In the genomic region with DNA sequence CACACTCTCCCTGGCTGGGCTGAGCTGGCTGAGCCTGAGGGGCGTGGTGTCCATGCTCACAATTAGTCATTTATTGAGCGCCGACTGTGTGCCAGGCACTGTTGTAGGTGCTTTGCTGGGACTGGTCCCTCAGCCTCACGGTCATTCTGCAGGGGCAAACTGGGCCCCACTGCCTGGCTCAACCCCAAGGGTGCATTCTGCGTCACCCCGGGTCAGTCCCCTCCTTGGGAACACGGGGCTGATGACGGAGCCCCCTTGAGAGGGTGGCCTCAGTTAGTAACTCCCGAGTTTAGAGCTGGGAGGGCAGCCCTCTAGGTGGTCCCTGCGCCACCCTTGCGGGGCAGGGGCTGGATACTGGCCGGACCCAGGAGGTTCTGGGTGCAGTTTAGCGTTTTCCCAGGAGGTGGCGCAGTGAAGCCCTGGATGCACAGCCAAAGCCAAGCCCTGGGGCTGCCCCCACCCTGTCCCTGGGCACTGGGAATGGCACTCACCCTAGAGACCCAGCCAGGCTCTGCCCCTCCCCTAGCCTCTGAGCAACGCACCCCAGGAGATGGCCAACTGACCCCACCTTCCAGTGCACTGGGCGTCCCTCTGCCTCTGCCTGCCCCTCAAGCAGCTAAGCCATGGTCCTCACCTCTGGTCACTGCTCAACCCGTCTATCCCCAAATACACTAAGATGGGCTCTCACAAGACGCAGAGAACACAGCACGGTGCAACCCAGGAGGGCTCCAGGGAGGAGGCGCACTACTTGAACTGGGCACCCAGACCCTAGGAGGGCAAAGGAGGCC, we compare ENCODE assay signal across 8 cellular contexts.
DNase-seq lines count a peak whose midpoint lies in the region; ATAC-seq and TF ChIP-seq lines count a peak whose summit lies in the region.

No MANE protein-coding gene starts in this region.

- H3K4me1 ChIP-seq in SK-N-SH (ENCODE audit: control insufficient read depth in 1 of 2, insufficient read depth in 2 of 2, low read depth in 1 of 2, low read length in 1 of 2) (peaks cover 25 to 90% of the 10 kb centered on the region in 2 experiments), adipocyte (ENCODE audit: control insufficient read depth, insufficient read depth, low read length) (peaks cover 64% of the 10 kb centered on the region), hepatocyte (ENCODE audit: insufficient read depth) (peaks cover 35% of the 10 kb centered on the region)

- peak overlapping the region; percentile 50 to 95; a peak in 3 of 4 replicates for H3K27ac ChIP-seq in SK-N-SH (ENCODE audit: low read depth in 2 of 2, low read length in 1 of 2)
- peak overlapping the region; percentile 40 for H3K27ac ChIP-seq in hepatocyte

- TF ChIP-seq CTCF in GM12874 (IDR thresholded peaks at IDR 0.05; ENCODE audit: insufficient read depth, low read depth, low read length) (peak; percentile 92), SK-N-SH (IDR thresholded peaks at IDR 0.05) (peak; percentile 87), hepatocyte (IDR thresholded peaks at IDR 0.05; ENCODE audit: poor library complexity) (peak; percentile 61)

- H3K9me3 ChIP-seq in SK-N-SH (no peaks in the 10 kb centered on the region), adipocyte (ENCODE audit: control insufficient read depth, low read length) (no peaks in the 10 kb centered on the region), hepatocyte (ENCODE audit: low read depth) (no peaks in the 10 kb centered on the region)

- peak overlapping the region; percentile 50; the same call in 1 of the 2 replicates for H3K9ac ChIP-seq in SK-N-SH
- peak overlapping the region; percentile 85 for H3K9ac ChIP-seq in adipocyte (ENCODE audit: low read length)

- H3K9me2 ChIP-seq in SK-N-SH (no peaks in the 10 kb centered on the region), hepatocyte (replicated peaks; ENCODE audit: insufficient read depth) (no peaks in the 10 kb centered on the region)

- POLR2A ChIA-PET in SK-N-SH (lab: Yijun Ruan, JAX): interaction anchor here (1.0 to 1.4 kb wide), 2 partner anchors 11 to 12 kb away, joined by 3 to 4 read pairs; no protein-coding TSS in a partner anchor

- H4K20me1 ChIP-seq in SK-N-SH (ENCODE audit: insufficient read depth) (no peaks in the 10 kb centered on the region), hepatocyte (ENCODE audit: insufficient read depth, poor library complexity, severe bottlenecking) (no peaks in the 10 kb centered on the region)

- no peaks in the 10 kb centered on the region for H3K36me3 ChIP-seq in SK-N-SH (replicated peaks in 1 of 2; ENCODE audit: control insufficient read depth in 1 of 2, insufficient read depth in 2 of 2, low read length in 1 of 2)
- no peaks in the 10 kb centered on the region for H3K36me3 ChIP-seq in adipocyte (ENCODE audit: control insufficient read depth, insufficient read depth, low read length, severe bottlenecking)
- H3K36me3 ChIP-seq in hepatocyte (replicated peaks; ENCODE audit: insufficient read depth, low read depth): no peaks in the 10 kb centered on the region

- peaks cover 12% of the 10 kb centered on the region; the same call in 1 of the 2 replicates for H3K79me2 ChIP-seq in SK-N-SH (ENCODE audit: insufficient read depth)
- peaks cover 3% of the 10 kb centered on the region for H3K79me2 ChIP-seq in hepatocyte

- 61% methylated on average over 14 of the region's 20 CpGs for WGBS in SK-N-SH (ENCODE audit: low lambda C conversion rate)
- 61% methylated on average over 20 of the region's 20 CpGs for WGBS in hepatocyte (ENCODE audit: low lambda C conversion rate, missing lambda C conversion rate)

- DNase-seq in 8988T (peak; percentile 98), SK-N-SH (peak; percentile 84), adipocyte (ENCODE audit: low read depth) (peak; percentile 76), hepatocyte (ENCODE audit: low spot score) (peak; percentile 61), NCI-H1048 (lab: John Stamatoyannopoulos, UW) (no peak)
- peak in 3 of 4 experiments; percentile 28 to 39 (median 34) for DNase-seq in stimulated activated CD4-positive, alpha-beta T cell treated with anti-CD3 and anti-CD28 coated beads, Interleukin-1b, Interleukin-23, amount 100 ng/mL, for 24 hours (ENCODE audit: low read depth in 4 of 4, low spot score in 1 of 4)

- no peak for TF ChIP-seq EP300 in SK-N-SH (IDR thresholded peaks at IDR 0.05; ENCODE audit: borderline replicate concordance in 1 of 2, low read depth in 1 of 2, low read length in 1 of 2)

- CTCF ChIA-PET in SK-N-SH (lab: Yijun Ruan, JAX): interaction anchor here (0.6 to 15.0 kb wide), 48 partner anchors 8 to 279 kb away, joined by 3 to 144 read pairs (median 4); no protein-coding TSS in a partner anchor

- H3K4me3 ChIP-seq in SK-N-SH (ENCODE audit: low read depth in 2 of 2, low read length in 1 of 2): no peak overlapping the region
- peak overlapping the region; percentile 74 for H3K4me3 ChIP-seq in adipocyte (ENCODE audit: low read length)
- no peak overlapping the region for H3K4me3 ChIP-seq in hepatocyte

- ATAC-seq in GM21360 (IDR thresholded peaks at IDR 0.05; ENCODE audit: unreplicated experiment): no peak

- H3K27me3 ChIP-seq in SK-N-SH (ENCODE audit: insufficient read depth) (no peaks in the 10 kb centered on the region), adipocyte (replicated peaks; ENCODE audit: control insufficient read depth, insufficient read depth, low read length) (no peaks in the 10 kb centered on the region), hepatocyte (no peaks in the 10 kb centered on the region)

- no peak overlapping the region for H2AFZ ChIP-seq in SK-N-SH (ENCODE audit: low read depth)
- H2AFZ ChIP-seq in hepatocyte: no peak overlapping the region

- H3F3A ChIP-seq in SK-N-SH (replicated peaks; ENCODE audit: insufficient read depth): peaks cover 6% of the 10 kb centered on the region

- H3K4me2 ChIP-seq in SK-N-SH (peak overlapping the region; percentile 75), hepatocyte (no peak overlapping the region)

- peak; percentile 71 for TF ChIP-seq RAD21 in SK-N-SH (IDR thresholded peaks at IDR 0.05; ENCODE audit: low read length)

TF ChIP-seq in SK-N-SH, 30 proteins besides CTCF, POLR2A, EP300 and RAD21:
- TF ChIP-seq USF1 (IDR thresholded peaks at IDR 0.05; ENCODE audit: borderline replicate concordance, low read depth) (no peak), NRF1 (IDR thresholded peaks at IDR 0.05; ENCODE audit: low read depth, low read length) (no peak), RFX5 (IDR thresholded peaks at IDR 0.05; ENCODE audit: low read length) (no peak), TAF1 (IDR thresholded peaks at IDR 0.05; ENCODE audit: borderline replicate concordance, low read depth, low read length) (no peak), SMC3 (IDR thresholded peaks at IDR 0.05; ENCODE audit: low read depth, low read length) (peak; percentile 73)
